In the genomic region with DNA sequence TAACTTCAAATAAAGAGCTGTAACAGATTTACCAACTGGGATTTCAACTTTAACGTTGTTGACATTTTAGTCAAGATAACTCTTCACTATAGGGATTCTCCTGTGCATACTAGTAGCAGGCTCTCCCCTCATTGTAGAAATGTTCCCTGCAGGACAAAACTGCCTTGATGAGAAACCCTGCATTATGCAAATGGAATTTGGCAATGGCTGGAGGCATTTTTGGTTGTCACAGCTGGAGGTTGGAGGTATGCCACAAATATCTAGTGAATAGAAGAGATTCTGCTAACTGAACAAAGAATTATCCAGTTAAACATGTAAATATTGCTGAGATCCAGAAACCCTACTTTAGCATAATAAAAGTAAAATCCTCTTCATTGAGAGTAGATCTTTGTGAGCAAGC, we compare ENCODE assay signal across 10 cellular contexts.
DNase-seq lines count a peak whose midpoint lies in the region; ATAC-seq lines count a peak whose summit lies in the region.
"Had no signal": no experiment of that assay in that cellular context is flagged by ENCODE, and none has a peak within 500 bp of the region (broad histone marks: within the 10 kb centered on the region; RNA-seq: fewer than 3 reads in every experiment).

No MANE protein-coding gene starts in this region.

- H3K9me3 ChIP-seq in SJCRH30 (replicated peaks) = no peaks in the 10 kb centered on the region
- H3K9me3 ChIP-seq: ovary had no signal

- DNase-seq in H4 (ENCODE audit: low spot score) (peak; percentile 11), SJCRH30 (peak; percentile 54 to 70), foreskin melanocyte (peak; percentile 84), putamen (ENCODE audit: low spot score) (peak; percentile 91), mucosa of gallbladder (ENCODE audit: low spot score) (no peak), kidney glomerular epithelial cell (lab: John Stamatoyannopoulos, UW) (no peak)
- DNase-seq: activated naive CD8-positive, alpha-beta T cell treated with anti-CD3 and anti-CD28 coated beads for 36 hours; OCI-M1; ovary had no signal

- peak overlapping the region; percentile 64 for H3K27ac ChIP-seq in SJCRH30
- H3K27ac ChIP-seq: ovary had no signal

- no peaks in the 10 kb centered on the region for H3K27me3 ChIP-seq in SJCRH30
- H3K27me3 ChIP-seq: ovary had no signal

- no peak overlapping the region for H3K4me3 ChIP-seq in SJCRH30
- H3K4me3 ChIP-seq: ovary had no signal

- H3K36me3 ChIP-seq in SJCRH30 = no peaks in the 10 kb centered on the region
- H3K36me3 ChIP-seq: ovary had no signal

- ATAC-seq in HG03039 (IDR thresholded peaks at IDR 0.05; ENCODE audit: unreplicated experiment) = no peak

- H3K4me1 ChIP-seq in SJCRH30 = peaks cover 32% of the 10 kb centered on the region

Comparison
In these comparisons a context has a peak if more than half of its experiments do, and no peak if none do; other contexts are left out.
1. DNase-seq: peak in H4 (single experiment), SJCRH30 (2 of 2), foreskin melanocyte (single experiment) and putamen (single experiment); none in mucosa of gallbladder (single experiment) and kidney glomerular epithelial cell (single experiment).